8 cellular contexts compared by ENCODE assay signal in the genomic region with DNA sequence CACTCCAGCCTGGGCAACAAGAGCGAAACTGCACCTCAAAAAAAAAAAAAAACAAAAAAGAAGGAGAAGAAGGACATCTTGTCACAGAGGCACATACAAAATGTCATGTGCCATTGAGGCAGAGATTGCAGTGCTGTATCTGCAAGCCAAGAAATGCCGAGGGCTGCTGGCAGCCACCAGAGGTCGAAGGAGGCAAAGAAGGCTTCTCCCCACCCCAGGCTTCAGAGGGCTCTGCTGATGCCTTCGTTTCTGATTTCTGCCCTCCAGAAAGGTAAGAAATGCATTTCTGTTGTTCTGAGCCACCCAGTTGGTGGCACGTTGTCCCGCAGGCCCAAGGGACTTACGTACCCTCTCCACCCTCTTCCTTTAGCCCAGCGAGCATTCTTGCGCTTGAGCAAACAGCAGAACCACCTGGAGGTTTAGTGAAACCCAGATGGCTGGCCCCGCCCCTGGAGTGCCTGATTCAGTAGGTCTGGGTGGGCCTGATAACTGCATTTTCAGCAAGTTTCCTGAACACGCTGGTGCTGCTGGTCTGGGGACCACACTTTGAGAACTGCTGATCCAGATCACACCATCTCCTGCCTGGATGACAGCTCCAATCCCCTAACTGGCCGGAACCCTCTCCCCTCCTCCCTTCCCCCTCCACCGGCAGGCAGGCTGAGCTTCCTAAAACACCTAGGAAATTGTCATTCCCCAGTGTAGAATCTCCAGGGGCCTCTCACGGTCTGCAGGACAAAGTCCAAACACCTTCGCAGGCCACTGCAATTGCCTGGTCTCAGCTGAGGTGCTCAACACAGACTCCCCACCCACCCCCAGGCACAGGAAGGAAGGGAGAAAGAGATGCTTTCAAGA. TPM values are rescaled to one million over a fixed set of nuclear protein-coding genes. Genes with fewer than 3 reads are reported as not detected.
DNase-seq lines count a peak whose midpoint lies in the region; ATAC-seq and TF ChIP-seq lines count a peak whose summit lies in the region.

No MANE protein-coding gene starts in this region.

- no peak overlapping the region for H3K27ac ChIP-seq in trophoblast cell (ENCODE audit: low read depth, low read length)

- H3K9me3 Mint-ChIP-seq in chondrocyte (ENCODE audit: low read depth): no peaks in the 10 kb centered on the region

- H3K4me3 Mint-ChIP-seq in chondrocyte (ENCODE audit: unreplicated experiment): no peak overlapping the region

- no peak overlapping the region for H2BK5ac ChIP-seq in trophoblast cell (ENCODE audit: low read depth, low read length, poor library complexity)

- H3K9ac ChIP-seq in trophoblast cell (ENCODE audit: low read length): no peak overlapping the region

- peaks cover 1% of the 10 kb centered on the region for H3K9me3 ChIP-seq in trophoblast cell (ENCODE audit: insufficient read depth, low read depth, low read length)

- H3K14ac ChIP-seq in trophoblast cell (ENCODE audit: low read length): no peak overlapping the region

- no peaks in the 10 kb centered on the region for H3K4me1 Mint-ChIP-seq in chondrocyte (ENCODE audit: low read depth)

- no peak overlapping the region for H2AK5ac ChIP-seq in trophoblast cell (ENCODE audit: low read length)

- TF ChIP-seq CTCF in chondrocyte (IDR thresholded peaks at IDR 0.05): no peak

- no peaks in the 10 kb centered on the region for H3K36me3 Mint-ChIP-seq in chondrocyte (ENCODE audit: low read depth)

- no peak overlapping the region for H3K27ac Mint-ChIP-seq in chondrocyte (ENCODE audit: unreplicated experiment)

- H3K23ac ChIP-seq in trophoblast cell (ENCODE audit: low read length): no peak overlapping the region

- no peaks in the 10 kb centered on the region for H3K27me3 ChIP-seq in trophoblast cell (ENCODE audit: insufficient read depth, low read length)

- H3K4me1 ChIP-seq in trophoblast cell (ENCODE audit: control insufficient read depth in 1 of 2, insufficient read depth in 2 of 2, low read length in 2 of 2): peaks cover 0 to 4% of the 10 kb centered on the region in 2 experiments

- no peaks in the 10 kb centered on the region for H3K79me2 ChIP-seq in trophoblast cell (ENCODE audit: control insufficient read depth, insufficient read depth, low read length, poor library complexity)

- no peak overlapping the region for H3K4me3 ChIP-seq in trophoblast cell (ENCODE audit: low read depth, low read length)

- no CpG with 5 or more reads among the region's 15 CpGs for WGBS in trophoblast cell (ENCODE audit: extremely low coverage, insufficient coverage, insufficient read length)

- no peak overlapping the region for H2BK120ac ChIP-seq in trophoblast cell (ENCODE audit: insufficient read depth, low read length, poor library complexity)

- peaks cover 3% of the 10 kb centered on the region for H3K79me1 ChIP-seq in trophoblast cell (ENCODE audit: low read length)

- DNase-seq in SHP77 (lab: John Stamatoyannopoulos, UW) (peak; percentile 18 to 57), SHP77 treated with DMSO at 0.1 percent for 48 hours (lab: John Stamatoyannopoulos, UW) (no peak), NCI-H774 (lab: John Stamatoyannopoulos, UW) (peak; percentile 49), trophoblast cell (peak; percentile 93 to 94), AML-193 (lab: John Stamatoyannopoulos, UW) (no peak), chondrocyte (ENCODE audit: low spot score) (no peak), superior temporal gyrus (ENCODE audit: extremely low spot score) (no peak)

- H2BK12ac ChIP-seq in trophoblast cell (ENCODE audit: low read length): no peak overlapping the region

- no peak overlapping the region for H4K91ac ChIP-seq in trophoblast cell (ENCODE audit: low read depth, low read length)

- H3K4me2 ChIP-seq in trophoblast cell (ENCODE audit: low read length): no peak overlapping the region

- no peaks in the 10 kb centered on the region for H3K36me3 ChIP-seq in trophoblast cell (ENCODE audit: control insufficient read depth in 1 of 2, insufficient read depth in 2 of 2, low read length in 2 of 2)

- no peak overlapping the region for H4K8ac ChIP-seq in trophoblast cell (ENCODE audit: low read depth, low read length)

- H3K18ac ChIP-seq in trophoblast cell (ENCODE audit: low read length): no peak overlapping the region

- peak; percentile 84 for ATAC-seq in HG02885 (IDR thresholded peaks at IDR 0.05; ENCODE audit: poor library complexity, unreplicated experiment)

- no peaks in the 10 kb centered on the region for H3K27me3 Mint-ChIP-seq in chondrocyte (ENCODE audit: low read depth)

- no peak overlapping the region for H2AFZ ChIP-seq in trophoblast cell (ENCODE audit: insufficient read depth, low read length, poor library complexity)

- H3K4ac ChIP-seq in trophoblast cell (ENCODE audit: low read depth, low read length): no peak overlapping the region

- H4K12ac ChIP-seq in trophoblast cell (ENCODE audit: low read depth, low read length): no peak overlapping the region

RNA-seq across cellular contexts. Expression of a gene that starts 21.1 kb away (rescaled TPM):
- 102 and 105 TPM in 2 replicates for polyA plus RNA-seq in trophoblast cell (2013)
- 20.1 to 30.0 TPM (median 20.4 TPM) in 3 replicates for total RNA-seq in chondrocyte

RNA-seq across cellular contexts. Expression of a gene that starts 29.6 kb away (rescaled TPM):
- polyA plus RNA-seq in trophoblast cell (2013): 1,300 and 1,363 TPM in 2 replicates
- 987 to 1,235 TPM (median 1,212 TPM) in 3 replicates for total RNA-seq in chondrocyte

Comparison
In these comparisons a context has a peak if more than half of its experiments do, and no peak if none do; other contexts are left out.
1. DNase-seq: peak in SHP77 (2 of 2), NCI-H774 (single experiment) and trophoblast cell (2 of 2); none in SHP77 treated with DMSO at 0.1 percent for 48 hours (single experiment), AML-193 (0 of 2), chondrocyte (single experiment) and superior temporal gyrus (single experiment).